9 cellular contexts compared by ENCODE assay signal in genomic region chr7:50303082-50303893, GRCh38. TPM values are rescaled to one million over a fixed set of nuclear protein-coding genes. Genes with fewer than 3 reads are reported as not detected.
A peak's percentile ranks its signal among the peaks of the same experiment; 100 is the strongest.
DNase-seq lines count a peak whose midpoint lies in the region; TF ChIP-seq lines count a peak whose summit lies in the region.
"Had no signal": no experiment of that assay in that cellular context is flagged by ENCODE, and none has a peak within 500 bp of the region (broad histone marks: within the 10 kb centered on the region; RNA-seq: fewer than 3 reads in every experiment).

No MANE protein-coding gene starts in this region.

- H3K9me3 ChIP-seq in breast epithelium (no peaks in the 10 kb centered on the region), iPS-15b (ENCODE audit: control insufficient read depth, insufficient read depth, low read length) (peaks cover 4% of the 10 kb centered on the region), thymus (ENCODE audit: control insufficient read depth) (no peaks in the 10 kb centered on the region)

- H3K4me1 ChIP-seq in breast epithelium: no peaks in the 10 kb centered on the region
- no peaks in the 10 kb centered on the region for H3K4me1 ChIP-seq in iPS-15b (ENCODE audit: control insufficient read depth, insufficient read depth, low read length)
- H3K4me1 ChIP-seq in thymus (ENCODE audit: control insufficient read depth, insufficient read depth, low read length): peaks cover 12% of the 10 kb centered on the region

- H3K9ac ChIP-seq in iPS-15b (ENCODE audit: low read depth, low read length): no peak overlapping the region

- H3K27me3 Mint-ChIP-seq in MCF 10A (ENCODE audit: insufficient read depth, unreplicated experiment): peaks cover 45% of the 10 kb centered on the region
- H3K27me3 Mint-ChIP-seq in activated CD4-positive, alpha-beta memory T cell treated with anti-CD3 and anti-CD28 coated beads for 36 hours: no peaks in the 10 kb centered on the region

- intact Hi-C loops in breast epithelium (cut with DNase I; ENCODE audit: low total_unique reads): no loop called here
- intact Hi-C loops in MCF 10A (cut with micrococcal nuclease): no loop called here
- intact Hi-C loops in activated CD4-positive, alpha-beta memory T cell treated with anti-CD3 and anti-CD28 coated beads for 36 hours (cut with micrococcal nuclease): no loop called here

- H3K36me3 ChIP-seq in breast epithelium: no peaks in the 10 kb centered on the region
- no peaks in the 10 kb centered on the region for H3K36me3 ChIP-seq in iPS-15b (ENCODE audit: control insufficient read depth, insufficient read depth, low read length)
- H3K36me3 ChIP-seq in thymus (ENCODE audit: control insufficient read depth, insufficient read depth): no peaks in the 10 kb centered on the region

- CTCF ChIA-PET in MCF 10A (lab: Yijun Ruan, JAX): no interaction called here
- CTCF ChIA-PET in activated CD4-positive, alpha-beta memory T cell treated with anti-CD3 and anti-CD28 coated beads for 36 hours (lab: Charles Lee): interaction anchor here (1.0 to 14.8 kb wide), 4 partner anchors 11 to 115 kb away, joined by 3 to 159 read pairs (median 3); no protein-coding TSS in a partner anchor

- H3K27me3 ChIP-seq in breast epithelium (peaks cover 0 to 24% of the 10 kb centered on the region in 2 donors), iPS-15b (ENCODE audit: control insufficient read depth, insufficient read depth, low read length) (peaks cover 56% of the 10 kb centered on the region), thymus (ENCODE audit: control insufficient read depth, insufficient read depth) (no peaks in the 10 kb centered on the region)

- H3K36me3 Mint-ChIP-seq in MCF 10A (ENCODE audit: insufficient read depth, unreplicated experiment): no peaks in the 10 kb centered on the region
- H3K36me3 Mint-ChIP-seq in activated CD4-positive, alpha-beta memory T cell treated with anti-CD3 and anti-CD28 coated beads for 36 hours: peaks cover 33% of the 10 kb centered on the region

- H3K27ac Mint-ChIP-seq in MCF 10A (ENCODE audit: low read depth, unreplicated experiment): no peak overlapping the region
- H3K27ac Mint-ChIP-seq in activated CD4-positive, alpha-beta memory T cell treated with anti-CD3 and anti-CD28 coated beads for 36 hours: peak overlapping the region; percentile 86

- TF ChIP-seq CTCF in breast epithelium (IDR thresholded peaks at IDR 0.05): no peak
- no peak for TF ChIP-seq CTCF in MCF 10A (IDR thresholded peaks at IDR 0.05; ENCODE audit: unreplicated experiment)

- no peaks in the 10 kb centered on the region for H3K9me3 Mint-ChIP-seq in MCF 10A (ENCODE audit: unreplicated experiment)
- no peaks in the 10 kb centered on the region for H3K9me3 Mint-ChIP-seq in activated CD4-positive, alpha-beta memory T cell treated with anti-CD3 and anti-CD28 coated beads for 36 hours

- H3K27ac ChIP-seq in breast epithelium (no peak overlapping the region), thymus (ENCODE audit: low read depth) (peak overlapping the region; percentile 99)
- H3K27ac ChIP-seq: C4-2B had no signal

- WGBS in thymus: 47% methylated on average over 59 of the region's 59 CpGs

- POLR2A ChIA-PET in MCF 10A (lab: Yijun Ruan, JAX): interaction anchor here (0.7 kb wide), 1 partner anchor 77 kb away, joined by 4 read pairs; no protein-coding TSS in a partner anchor
- POLR2A ChIA-PET in activated CD4-positive, alpha-beta memory T cell treated with anti-CD3 and anti-CD28 coated beads for 36 hours (lab: Charles Lee): interaction anchor here (1.0 to 19.6 kb wide), 5 partner anchors 12 to 48 kb away, joined by 3 to 217 read pairs (median 132); no protein-coding TSS in a partner anchor

- DNase-seq in breast epithelium (ENCODE audit: low spot score in 2 of 2) (no peak), MCF 10A (ENCODE audit: unreplicated experiment) (no peak), inferior parietal cortex (ENCODE audit: extremely low spot score) (no peak), iPS-NIHi11 (ENCODE audit: low spot score) (no peak), NCI-H2107 (lab: John Stamatoyannopoulos, UW) (no peak)
- peak; percentile 61 for DNase-seq in activated CD4-positive, alpha-beta memory T cell treated with anti-CD3 and anti-CD28 coated beads for 36 hours

- H3K4me3 Mint-ChIP-seq in MCF 10A (ENCODE audit: unreplicated experiment): no peak overlapping the region
- peak overlapping the region; percentile 81 for H3K4me3 Mint-ChIP-seq in activated CD4-positive, alpha-beta memory T cell treated with anti-CD3 and anti-CD28 coated beads for 36 hours

- BruUV-seq in MCF 10A (replicated peaks; lab: Mats Ljungman, UMichigan): no TSS peak

- H3K4me1 Mint-ChIP-seq in MCF 10A (ENCODE audit: insufficient read depth, unreplicated experiment): no peaks in the 10 kb centered on the region
- peaks cover 45% of the 10 kb centered on the region for H3K4me1 Mint-ChIP-seq in activated CD4-positive, alpha-beta memory T cell treated with anti-CD3 and anti-CD28 coated beads for 36 hours (ENCODE audit: low read depth)

- TF ChIP-seq POLR2A in breast epithelium (IDR thresholded peaks at IDR 0.05): no peak

- H3K4me3 ChIP-seq in breast epithelium (peak overlapping the region in 2 of 3 donors; percentile 26 to 70), iPS-15b (ENCODE audit: low read depth, low read length) (peak overlapping the region; percentile 67), thymus (ENCODE audit: low read length) (peak overlapping the region; percentile 91)

RNA-seq across cellular contexts. Expression of gene IKZF1, which starts 1.2 kb away (rescaled TPM):
- 10 to 100 TPM; 14.2 to 21.4 (median 21.3) TPM for total RNA-seq in breast epithelium
- not detected in 2 replicates for total RNA-seq in MCF 10A (2022)
- 100 to 1,000 TPM; 207 to 216 TPM for total RNA-seq in activated CD4-positive, alpha-beta memory T cell treated with anti-CD3 and anti-CD28 coated beads for 36 hours
- 99.0 TPM for polyA plus RNA-seq in thymus

Comparison
In these comparisons a context has a peak if more than half of its experiments do, and no peak if none do; other contexts are left out.
1. RNA of gene IKZF1, which starts 1.2 kb away (total RNA-seq): 207 to 216 TPM in activated CD4-positive, alpha-beta memory T cell treated with anti-CD3 and anti-CD28 coated beads for 36 hours and 14.2 to 21.4 TPM in breast epithelium; not detected in MCF 10A; every median in the first group is over 10 times any median in the second.
2. Peak in every context shown above with its lines, with median percentiles within 50 percentile points of each other: H3K4me3 ChIP-seq.